ENCODE assay signal across 26 cellular contexts in the genomic region with DNA sequence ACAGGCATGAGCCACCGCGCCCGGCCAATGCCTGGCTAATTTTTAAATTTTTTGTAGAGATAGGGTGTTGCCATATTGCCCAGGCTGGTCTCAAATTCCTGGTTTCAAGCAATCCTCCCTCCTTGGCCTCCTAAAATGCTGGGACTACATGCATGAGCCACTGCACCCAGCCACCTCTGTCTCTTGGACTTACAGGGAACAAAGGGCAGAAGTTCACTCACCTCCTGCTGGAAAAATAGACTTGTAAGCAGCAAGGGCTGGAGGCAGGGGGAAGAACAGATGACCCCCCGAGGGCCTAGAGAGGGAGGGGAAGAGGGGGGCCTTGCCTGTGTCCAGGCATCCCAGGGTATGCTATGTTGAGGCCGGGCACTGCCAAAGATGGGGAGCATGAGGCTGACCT.
"Had no signal": no experiment of that assay in that cellular context is flagged by ENCODE, and none has a peak within 500 bp of the region (broad histone marks: within the 10 kb centered on the region; RNA-seq: fewer than 3 reads in every experiment).

No MANE protein-coding gene starts in this region.

- DNase-seq: cortex of kidney; endodermal cell; foreskin fibroblast; gastrocnemius medialis; head of caudate nucleus; kidney; left lung; mesenchymal stem cell; mucosa of descending colon; naive B cell; occipital lobe; ovary; posterior cingulate gyrus; psoas muscle; sigmoid colon; spleen; stimulated activated CD4-positive, alpha-beta T cell treated with anti-CD3 and anti-CD28 coated beads, Interleukin-4, amount 100 ng/mL, for 4 hours; stimulated activated naive B cell treated with anti-CD40 and anti-IgM and Interleukin-4, amounts not matched to agents 10 μg/mL and 1 μg/mL and 100 μg/mL, for 72 hours; transverse colon; upper lobe of right lung had no signal

- H3K4me1 ChIP-seq: left lung, sigmoid colon, upper lobe of right lung had no signal

- H3K4me3 ChIP-seq: gastrocnemius medialis, left lung, mucosa of descending colon, ovary, psoas muscle, sigmoid colon, spleen, suprapubic skin, transverse colon, upper lobe of right lung, vagina had no signal

- H3K27ac ChIP-seq: epithelial cell of prostate, gastrocnemius medialis, left lung, ovary, psoas muscle, sigmoid colon, spleen, suprapubic skin, transverse colon, upper lobe of right lung, vagina had no signal

- H3K9me3 ChIP-seq: gastrocnemius medialis, left lung, mucosa of descending colon, ovary, psoas muscle, sigmoid colon, spleen, suprapubic skin, transverse colon, upper lobe of right lung, vagina had no signal

- H3K27me3 ChIP-seq: gastrocnemius medialis, left lung, ovary, sigmoid colon, spleen, suprapubic skin, transverse colon, upper lobe of right lung, vagina had no signal

- ATAC-seq: esophagus mucosa; gastrocnemius medialis; left lung; natural killer cell treated with Interleukin-12 subunit alpha and Interleukin-12 subunit beta and Interleukin-15 and Interleukin-18, amount 100 ng/mL, for 72 hours; psoas muscle; right cardiac atrium; stimulated activated naive B cell treated with anti-CD40 and anti-IgM and Interleukin-4, amounts not matched to agents 10 μg/mL and 1 μg/mL and 100 μg/mL, for 72 hours; upper lobe of right lung had no signal

- H3K36me3 ChIP-seq: gastrocnemius medialis, left lung, ovary, sigmoid colon, spleen, suprapubic skin, transverse colon, upper lobe of right lung, vagina had no signal
